In genomic region chr5:142108432-142109355, GRCh38 we compare ENCODE assay signal across 1 cellular context.
TF ChIP-seq lines count a peak whose summit lies in the region.

Gene NDFIP1 (plus strand): TSS chr5:142108779. CDS start chr5:142108975, 196 bp downstream.

TF ChIP-seq in K562, 482 proteins besides CTCF, POLR2A, EP300 and RAD21 (continued from another document):
- peak; percentile 83 for TF ChIP-seq MGA (IDR thresholded peaks at IDR 0.05)
- no peak for TF ChIP-seq ATF3 (IDR thresholded peaks at IDR 0.05)
- peak; percentile 70; the same call in 1 of the 2 replicates for TF ChIP-seq ATF3 (CRISPR knock-in tag; conservative IDR thresholded peaks at IDR 0.05)
- TF ChIP-seq BDP1 (IDR thresholded peaks at IDR 0.05; ENCODE audit: insufficient read depth, insufficient read length): no peak
- no peak for TF ChIP-seq CCAR2 (IDR thresholded peaks at IDR 0.05; ENCODE audit: low read depth, low read length)
- no peak for TF ChIP-seq HES1 (IDR thresholded peaks at IDR 0.05; ENCODE audit: low read depth)
- peak; percentile 95 for TF ChIP-seq CHD1 (IDR thresholded peaks at IDR 0.05; ENCODE audit: low read length)
- no peak for TF ChIP-seq GATAD2A (IDR thresholded peaks at IDR 0.05)
- no peak for TF ChIP-seq KLF10 (CRISPR knock-in tag; IDR thresholded peaks at IDR 0.05)
- TF ChIP-seq ZBTB5 (IDR thresholded peaks at IDR 0.05): no peak
- no peak for TF ChIP-seq LCOR (CRISPR knock-in tag; IDR thresholded peaks at IDR 0.05)
- TF ChIP-seq MYC (IDR thresholded peaks at IDR 0.05; ENCODE audit: low read depth, low read length): no peak
- no peak for TF ChIP-seq MYC (CRISPR knock-in tag; IDR thresholded peaks at IDR 0.05; ENCODE audit: borderline replicate concordance, low read depth)
- 0 out of 2 replicates have a peak, but pooled peaks have one; percentile 91 for TF ChIP-seq RERE (CRISPR knock-in tag; IDR thresholded peaks at IDR 0.05; ENCODE audit: borderline replicate concordance)
- peak; percentile 42; the same call in 1 of the 2 replicates for TF ChIP-seq VEZF1 (CRISPR knock-in tag; IDR thresholded peaks at IDR 0.05)
TF ChIP-seq in K562: peak in this region for 114.
